ENCODE assay signal across 23 cellular contexts in the genomic region with DNA sequence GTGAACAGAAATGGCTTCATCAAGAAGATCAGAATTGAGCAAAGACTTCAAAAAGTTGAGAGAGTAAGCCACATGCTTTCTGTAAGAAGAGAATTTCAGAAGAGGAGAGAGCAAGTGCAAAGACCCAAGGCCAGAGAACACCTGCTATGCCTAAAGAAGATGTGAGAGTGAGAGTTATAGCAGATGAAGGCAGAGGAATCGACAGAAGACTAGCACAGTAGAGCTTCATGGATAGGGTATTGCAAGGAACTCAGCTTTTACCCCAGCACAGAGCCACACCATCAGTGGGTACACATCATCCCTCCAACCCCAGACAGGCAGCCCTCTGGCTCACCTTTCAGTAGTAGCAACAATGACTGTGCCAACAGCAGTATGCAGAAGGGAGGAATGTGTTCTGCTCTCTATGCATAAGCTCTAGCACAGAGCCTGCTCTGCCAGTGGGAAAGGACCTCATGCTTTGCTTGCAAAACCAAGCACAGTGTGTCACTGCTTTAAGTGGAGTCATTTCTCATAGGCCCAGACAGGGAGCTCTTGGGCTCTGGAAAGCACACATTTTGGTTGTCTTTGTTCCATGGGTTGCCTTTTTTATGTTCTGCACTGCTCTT.
DNase-seq lines count a peak whose midpoint lies in the region; ATAC-seq and TF ChIP-seq lines count a peak whose summit lies in the region.
"Had no signal": no experiment of that assay in that cellular context is flagged by ENCODE, and none has a peak within 500 bp of the region (broad histone marks: within the 10 kb centered on the region; RNA-seq: fewer than 3 reads in every experiment).

No MANE protein-coding gene starts in this region.

- H3K27ac Mint-ChIP-seq in glutamatergic neuron (ENCODE audit: unreplicated experiment), result no peak overlapping the region
- H3K27ac Mint-ChIP-seq: activated CD8-positive, alpha-beta memory T cell treated with anti-CD3 and anti-CD28 coated beads, Interleukin-2, amount 10 ng/mL, durations not matched to agents 7 days and 5 days; CD4-positive, alpha-beta memory T cell; memory B cell; natural killer cell had no signal

- no peak overlapping the region for H3K4me3 Mint-ChIP-seq in glutamatergic neuron (ENCODE audit: unreplicated experiment)
- H3K4me3 Mint-ChIP-seq: activated CD8-positive, alpha-beta memory T cell treated with anti-CD3 and anti-CD28 coated beads, Interleukin-2, amount 10 ng/mL, durations not matched to agents 7 days and 5 days; CD4-positive, alpha-beta memory T cell; central memory CD8-positive, alpha-beta T cell; memory B cell; natural killer cell had no signal

- no peaks in the 10 kb centered on the region for H3K9me3 Mint-ChIP-seq in glutamatergic neuron (ENCODE audit: unreplicated experiment)
- H3K9me3 Mint-ChIP-seq: memory B cell had no signal

- TF ChIP-seq CTCF in glutamatergic neuron (IDR thresholded peaks at IDR 0.05; ENCODE audit: partially characterized antibody, unreplicated experiment), result no peak

- ATAC-seq in GM18909 (IDR thresholded peaks at IDR 0.05; ENCODE audit: poor library complexity, unreplicated experiment) (peak; percentile 67), GM21515 (IDR thresholded peaks at IDR 0.05; ENCODE audit: unreplicated experiment) (peak; percentile 65), HG02973 (IDR thresholded peaks at IDR 0.05; ENCODE audit: unreplicated experiment) (peak; percentile 42), HG03039 (IDR thresholded peaks at IDR 0.05; ENCODE audit: unreplicated experiment) (no peak)
- ATAC-seq: activated CD8-positive, alpha-beta memory T cell treated with anti-CD3 and anti-CD28 coated beads, Interleukin-2, amount 10 ng/mL, durations not matched to agents 7 days and 5 days; natural killer cell had no signal

- no peaks in the 10 kb centered on the region for H3K4me1 Mint-ChIP-seq in glutamatergic neuron (ENCODE audit: low read depth, unreplicated experiment)
- H3K4me1 Mint-ChIP-seq: activated CD8-positive, alpha-beta memory T cell treated with anti-CD3 and anti-CD28 coated beads, Interleukin-2, amount 10 ng/mL, durations not matched to agents 7 days and 5 days; CD4-positive, alpha-beta memory T cell; central memory CD8-positive, alpha-beta T cell; natural killer cell had no signal

- H3K27ac ChIP-seq in epithelial cell of prostate, result no peak overlapping the region
- H3K27ac ChIP-seq: skin epidermis, thoracic aorta had no signal

- DNase-seq in epithelial cell of prostate (ENCODE audit: low read depth, low spot score) (peak; percentile 26), DMS53 (lab: John Stamatoyannopoulos, UW) (no peak), NK-92 (lab: John Stamatoyannopoulos, UW; ENCODE audit: unreplicated experiment) (no peak), glutamatergic neuron (no peak)
- DNase-seq: activated CD8-positive, alpha-beta memory T cell treated with anti-CD3 and anti-CD28 coated beads, Interleukin-2, amount 10 ng/mL, durations not matched to agents 7 days and 5 days; activated gamma-delta T cell; amniotic stem cell; CD4-positive, alpha-beta memory T cell; DND-41; effector memory CD4-positive, alpha-beta T cell; hippocampal formation; IMR-90; natural killer cell; NCI-H187; T1000 had no signal

- H3K27me3 Mint-ChIP-seq in glutamatergic neuron (ENCODE audit: unreplicated experiment), result no peaks in the 10 kb centered on the region
- H3K27me3 Mint-ChIP-seq: activated CD8-positive, alpha-beta memory T cell treated with anti-CD3 and anti-CD28 coated beads, Interleukin-2, amount 10 ng/mL, durations not matched to agents 7 days and 5 days; CD4-positive, alpha-beta memory T cell; central memory CD8-positive, alpha-beta T cell had no signal

- H3K36me3 Mint-ChIP-seq in glutamatergic neuron (ENCODE audit: unreplicated experiment), result no peaks in the 10 kb centered on the region
- H3K36me3 Mint-ChIP-seq: activated CD8-positive, alpha-beta memory T cell treated with anti-CD3 and anti-CD28 coated beads, Interleukin-2, amount 10 ng/mL, durations not matched to agents 7 days and 5 days; CD4-positive, alpha-beta memory T cell; memory B cell; natural killer cell had no signal
